Comparison of ENCODE assay signal across 2 cellular contexts in the genomic region with DNA sequence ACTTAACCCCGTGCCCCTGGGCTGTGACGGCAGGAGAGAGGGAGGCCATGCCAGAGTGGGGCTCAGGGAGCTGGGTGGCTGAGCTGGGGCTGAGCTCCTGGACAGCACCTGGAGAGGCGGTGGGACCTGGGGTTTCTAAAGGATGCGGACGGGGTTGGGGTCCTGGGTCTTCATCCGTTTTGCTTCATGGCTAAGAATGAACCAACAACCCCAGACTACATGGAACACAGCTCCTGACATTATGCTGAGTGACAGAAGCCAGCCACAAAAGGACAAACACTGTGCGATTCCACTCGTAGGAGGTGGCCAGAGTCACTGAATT.
TF ChIP-seq lines count a peak whose summit lies in the region.

No MANE protein-coding gene starts in this region.

TF ChIP-seq in liver, 16 proteins besides CTCF, POLR2A, EP300 and RAD21 (continued from another document):
- TF ChIP-seq FOXA1 (IDR thresholded peaks at IDR 0.05) (no peak), RXRA (IDR thresholded peaks at IDR 0.05) (no peak), YY1 (IDR thresholded peaks at IDR 0.05) (no peak), JUND (IDR thresholded peaks at IDR 0.05) (no peak), FOXA2 (IDR thresholded peaks at IDR 0.05) (no peak), TAF1 (conservative IDR thresholded peaks at IDR 0.05) (no peak)
- TF ChIP-seq, protein P1, sequence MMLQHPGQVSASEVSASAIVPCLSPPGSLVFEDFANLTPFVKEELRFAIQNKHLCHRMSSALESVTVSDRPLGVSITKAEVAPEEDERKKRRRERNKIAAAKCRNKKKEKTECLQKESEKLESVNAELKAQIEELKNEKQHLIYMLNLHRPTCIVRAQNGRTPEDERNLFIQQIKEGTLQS (IDR thresholded peaks at IDR 0.05), result no peak
- TF ChIP-seq, protein P2, sequence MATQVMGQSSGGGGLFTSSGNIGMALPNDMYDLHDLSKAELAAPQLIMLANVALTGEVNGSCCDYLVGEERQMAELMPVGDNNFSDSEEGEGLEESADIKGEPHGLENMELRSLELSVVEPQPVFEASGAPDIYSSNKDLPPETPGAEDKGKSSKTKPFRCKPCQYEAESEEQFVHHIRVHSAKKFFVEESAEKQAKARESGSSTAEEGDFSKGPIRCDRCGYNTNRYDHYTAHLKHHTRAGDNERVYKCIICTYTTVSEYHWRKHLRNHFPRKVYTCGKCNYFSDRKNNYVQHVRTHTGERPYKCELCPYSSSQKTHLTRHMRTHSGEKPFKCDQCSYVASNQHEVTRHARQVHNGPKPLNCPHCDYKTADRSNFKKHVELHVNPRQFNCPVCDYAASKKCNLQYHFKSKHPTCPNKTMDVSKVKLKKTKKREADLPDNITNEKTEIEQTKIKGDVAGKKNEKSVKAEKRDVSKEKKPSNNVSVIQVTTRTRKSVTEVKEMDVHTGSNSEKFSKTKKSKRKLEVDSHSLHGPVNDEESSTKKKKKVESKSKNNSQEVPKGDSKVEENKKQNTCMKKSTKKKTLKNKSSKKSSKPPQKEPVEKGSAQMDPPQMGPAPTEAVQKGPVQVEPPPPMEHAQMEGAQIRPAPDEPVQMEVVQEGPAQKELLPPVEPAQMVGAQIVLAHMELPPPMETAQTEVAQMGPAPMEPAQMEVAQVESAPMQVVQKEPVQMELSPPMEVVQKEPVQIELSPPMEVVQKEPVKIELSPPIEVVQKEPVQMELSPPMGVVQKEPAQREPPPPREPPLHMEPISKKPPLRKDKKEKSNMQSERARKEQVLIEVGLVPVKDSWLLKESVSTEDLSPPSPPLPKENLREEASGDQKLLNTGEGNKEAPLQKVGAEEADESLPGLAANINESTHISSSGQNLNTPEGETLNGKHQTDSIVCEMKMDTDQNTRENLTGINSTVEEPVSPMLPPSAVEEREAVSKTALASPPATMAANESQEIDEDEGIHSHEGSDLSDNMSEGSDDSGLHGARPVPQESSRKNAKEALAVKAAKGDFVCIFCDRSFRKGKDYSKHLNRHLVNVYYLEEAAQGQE (IDR thresholded peaks at IDR 0.05), result no peak
- TF ChIP-seq, protein P3, sequence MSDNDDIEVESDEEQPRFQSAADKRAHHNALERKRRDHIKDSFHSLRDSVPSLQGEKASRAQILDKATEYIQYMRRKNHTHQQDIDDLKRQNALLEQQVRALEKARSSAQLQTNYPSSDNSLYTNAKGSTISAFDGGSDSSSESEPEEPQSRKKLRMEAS (IDR thresholded peaks at IDR 0.05), result no peak

TF ChIP-seq in HepG2, 621 proteins besides CTCF, POLR2A, EP300 and RAD21 (continued from another document):
- TF ChIP-seq, protein P4, sequence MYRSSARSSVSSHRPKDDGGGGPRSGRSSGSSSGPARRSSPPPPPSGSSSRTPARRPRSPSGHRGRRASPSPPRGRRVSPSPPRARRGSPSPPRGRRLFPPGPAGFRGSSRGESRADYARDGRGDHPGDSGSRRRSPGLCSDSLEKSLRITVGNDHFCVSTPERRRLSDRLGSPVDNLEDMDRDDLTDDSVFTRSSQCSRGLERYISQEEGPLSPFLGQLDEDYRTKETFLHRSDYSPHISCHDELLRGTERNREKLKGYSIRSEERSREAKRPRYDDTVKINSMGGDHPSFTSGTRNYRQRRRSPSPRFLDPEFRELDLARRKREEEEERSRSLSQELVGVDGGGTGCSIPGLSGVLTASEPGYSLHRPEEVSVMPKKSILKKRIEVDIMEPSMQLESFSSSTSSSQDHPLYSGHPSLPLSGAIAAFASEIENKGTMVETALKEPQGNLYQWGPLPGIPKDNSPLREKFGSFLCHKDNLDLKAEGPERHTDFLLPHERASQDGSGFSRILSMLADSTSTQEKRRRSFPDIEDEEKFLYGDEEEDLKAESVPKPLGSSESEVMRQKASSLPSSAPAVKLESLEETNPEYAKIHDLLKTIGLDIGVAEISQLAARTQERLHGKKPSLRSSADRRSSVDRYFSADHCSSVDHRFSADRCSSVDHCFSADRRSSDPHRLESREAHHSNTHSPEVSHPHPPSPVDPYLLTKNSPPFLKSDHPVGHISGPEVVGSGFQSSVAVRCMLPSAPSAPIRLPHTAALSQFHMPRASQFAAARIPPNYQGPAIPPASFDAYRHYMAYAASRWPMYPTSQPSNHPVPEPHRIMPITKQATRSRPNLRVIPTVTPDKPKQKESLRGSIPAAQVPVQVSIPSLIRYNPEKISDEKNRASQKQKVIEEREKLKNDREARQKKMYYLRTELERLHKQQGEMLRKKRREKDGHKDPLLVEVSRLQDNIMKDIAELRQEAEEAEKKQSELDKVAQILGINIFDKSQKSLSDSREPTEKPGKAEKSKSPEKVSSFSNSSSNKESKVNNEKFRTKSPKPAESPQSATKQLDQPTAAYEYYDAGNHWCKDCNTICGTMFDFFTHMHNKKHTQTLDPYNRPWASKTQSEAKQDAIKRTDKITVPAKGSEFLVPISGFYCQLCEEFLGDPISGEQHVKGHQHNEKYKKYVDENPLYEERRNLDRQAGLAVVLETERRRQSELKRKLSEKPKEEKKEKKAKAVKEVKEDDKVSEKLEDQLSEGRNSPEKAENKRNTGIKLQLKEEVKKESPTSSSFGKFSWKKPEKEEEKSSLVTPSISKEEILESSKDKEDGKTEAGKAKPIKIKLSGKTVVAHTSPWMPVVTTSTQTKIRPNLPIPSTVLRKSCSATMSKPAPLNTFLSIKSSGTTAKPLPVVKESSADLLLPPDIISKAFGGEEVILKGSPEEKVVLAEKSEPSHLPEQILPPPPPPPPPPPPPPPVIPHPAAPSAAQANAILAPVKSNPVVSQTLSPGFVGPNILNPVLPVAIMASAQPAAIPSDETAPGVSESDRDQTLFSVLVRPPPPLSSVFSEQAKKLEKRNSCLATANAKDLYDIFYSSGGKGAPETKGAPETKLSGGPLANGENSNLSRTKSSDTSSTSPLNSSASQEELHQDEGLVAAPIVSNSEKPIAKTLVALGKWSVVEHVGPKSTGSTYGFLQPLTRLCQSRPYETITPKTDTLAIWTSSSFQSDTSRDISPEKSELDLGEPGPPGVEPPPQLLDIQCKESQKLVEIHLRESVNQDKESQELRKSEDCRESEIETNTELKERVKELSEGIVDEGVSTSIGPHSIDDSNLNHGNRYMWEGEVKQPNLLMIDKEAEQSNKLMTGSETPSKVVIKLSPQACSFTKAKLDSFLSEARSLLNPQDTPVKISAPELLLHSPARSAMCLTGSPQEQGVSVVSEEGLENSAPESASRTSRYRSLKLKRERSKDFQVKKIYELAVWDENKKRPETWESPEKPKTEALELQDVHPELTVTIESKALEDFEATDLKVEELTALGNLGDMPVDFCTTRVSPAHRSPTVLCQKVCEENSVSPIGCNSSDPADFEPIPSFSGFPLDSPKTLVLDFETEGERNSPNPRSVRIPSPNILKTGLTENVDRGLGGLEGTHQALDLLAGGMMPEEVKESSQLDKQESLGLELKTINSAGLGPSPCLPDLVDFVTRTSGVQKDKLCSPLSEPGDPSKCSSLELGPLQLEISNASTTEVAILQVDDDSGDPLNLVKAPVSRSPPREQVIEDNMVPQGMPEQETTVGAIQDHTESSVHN (CRISPR knock-in tag; IDR thresholded peaks at IDR 0.05), result no peak
- TF ChIP-seq NR2C2 (CRISPR knock-in tag; IDR thresholded peaks at IDR 0.05; ENCODE audit: borderline replicate concordance) (no peak), REPIN1 (CRISPR knock-in tag; IDR thresholded peaks at IDR 0.05; ENCODE audit: borderline replicate concordance, low read depth) (no peak), TCF7L2 (IDR thresholded peaks at IDR 0.05; ENCODE audit: low read depth, low read length) (no peak), SATB2 (CRISPR knock-in tag; IDR thresholded peaks at IDR 0.05) (no peak), POLR2AphosphoS5 (IDR thresholded peaks at IDR 0.05; ENCODE audit: low read depth, low read length) (no peak)
- TF ChIP-seq, protein P5, sequence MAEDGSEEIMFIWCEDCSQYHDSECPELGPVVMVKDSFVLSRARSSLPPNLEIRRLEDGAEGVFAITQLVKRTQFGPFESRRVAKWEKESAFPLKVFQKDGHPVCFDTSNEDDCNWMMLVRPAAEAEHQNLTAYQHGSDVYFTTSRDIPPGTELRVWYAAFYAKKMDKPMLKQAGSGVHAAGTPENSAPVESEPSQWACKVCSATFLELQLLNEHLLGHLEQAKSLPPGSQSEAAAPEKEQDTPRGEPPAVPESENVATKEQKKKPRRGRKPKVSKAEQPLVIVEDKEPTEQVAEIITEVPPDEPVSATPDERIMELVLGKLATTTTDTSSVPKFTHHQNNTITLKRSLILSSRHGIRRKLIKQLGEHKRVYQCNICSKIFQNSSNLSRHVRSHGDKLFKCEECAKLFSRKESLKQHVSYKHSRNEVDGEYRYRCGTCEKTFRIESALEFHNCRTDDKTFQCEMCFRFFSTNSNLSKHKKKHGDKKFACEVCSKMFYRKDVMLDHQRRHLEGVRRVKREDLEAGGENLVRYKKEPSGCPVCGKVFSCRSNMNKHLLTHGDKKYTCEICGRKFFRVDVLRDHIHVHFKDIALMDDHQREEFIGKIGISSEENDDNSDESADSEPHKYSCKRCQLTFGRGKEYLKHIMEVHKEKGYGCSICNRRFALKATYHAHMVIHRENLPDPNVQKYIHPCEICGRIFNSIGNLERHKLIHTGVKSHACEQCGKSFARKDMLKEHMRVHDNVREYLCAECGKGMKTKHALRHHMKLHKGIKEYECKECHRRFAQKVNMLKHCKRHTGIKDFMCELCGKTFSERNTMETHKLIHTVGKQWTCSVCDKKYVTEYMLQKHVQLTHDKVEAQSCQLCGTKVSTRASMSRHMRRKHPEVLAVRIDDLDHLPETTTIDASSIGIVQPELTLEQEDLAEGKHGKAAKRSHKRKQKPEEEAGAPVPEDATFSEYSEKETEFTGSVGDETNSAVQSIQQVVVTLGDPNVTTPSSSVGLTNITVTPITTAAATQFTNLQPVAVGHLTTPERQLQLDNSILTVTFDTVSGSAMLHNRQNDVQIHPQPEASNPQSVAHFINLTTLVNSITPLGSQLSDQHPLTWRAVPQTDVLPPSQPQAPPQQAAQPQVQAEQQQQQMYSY (CRISPR knock-in tag; IDR thresholded peaks at IDR 0.05), result no peak
- TF ChIP-seq, protein P6, sequence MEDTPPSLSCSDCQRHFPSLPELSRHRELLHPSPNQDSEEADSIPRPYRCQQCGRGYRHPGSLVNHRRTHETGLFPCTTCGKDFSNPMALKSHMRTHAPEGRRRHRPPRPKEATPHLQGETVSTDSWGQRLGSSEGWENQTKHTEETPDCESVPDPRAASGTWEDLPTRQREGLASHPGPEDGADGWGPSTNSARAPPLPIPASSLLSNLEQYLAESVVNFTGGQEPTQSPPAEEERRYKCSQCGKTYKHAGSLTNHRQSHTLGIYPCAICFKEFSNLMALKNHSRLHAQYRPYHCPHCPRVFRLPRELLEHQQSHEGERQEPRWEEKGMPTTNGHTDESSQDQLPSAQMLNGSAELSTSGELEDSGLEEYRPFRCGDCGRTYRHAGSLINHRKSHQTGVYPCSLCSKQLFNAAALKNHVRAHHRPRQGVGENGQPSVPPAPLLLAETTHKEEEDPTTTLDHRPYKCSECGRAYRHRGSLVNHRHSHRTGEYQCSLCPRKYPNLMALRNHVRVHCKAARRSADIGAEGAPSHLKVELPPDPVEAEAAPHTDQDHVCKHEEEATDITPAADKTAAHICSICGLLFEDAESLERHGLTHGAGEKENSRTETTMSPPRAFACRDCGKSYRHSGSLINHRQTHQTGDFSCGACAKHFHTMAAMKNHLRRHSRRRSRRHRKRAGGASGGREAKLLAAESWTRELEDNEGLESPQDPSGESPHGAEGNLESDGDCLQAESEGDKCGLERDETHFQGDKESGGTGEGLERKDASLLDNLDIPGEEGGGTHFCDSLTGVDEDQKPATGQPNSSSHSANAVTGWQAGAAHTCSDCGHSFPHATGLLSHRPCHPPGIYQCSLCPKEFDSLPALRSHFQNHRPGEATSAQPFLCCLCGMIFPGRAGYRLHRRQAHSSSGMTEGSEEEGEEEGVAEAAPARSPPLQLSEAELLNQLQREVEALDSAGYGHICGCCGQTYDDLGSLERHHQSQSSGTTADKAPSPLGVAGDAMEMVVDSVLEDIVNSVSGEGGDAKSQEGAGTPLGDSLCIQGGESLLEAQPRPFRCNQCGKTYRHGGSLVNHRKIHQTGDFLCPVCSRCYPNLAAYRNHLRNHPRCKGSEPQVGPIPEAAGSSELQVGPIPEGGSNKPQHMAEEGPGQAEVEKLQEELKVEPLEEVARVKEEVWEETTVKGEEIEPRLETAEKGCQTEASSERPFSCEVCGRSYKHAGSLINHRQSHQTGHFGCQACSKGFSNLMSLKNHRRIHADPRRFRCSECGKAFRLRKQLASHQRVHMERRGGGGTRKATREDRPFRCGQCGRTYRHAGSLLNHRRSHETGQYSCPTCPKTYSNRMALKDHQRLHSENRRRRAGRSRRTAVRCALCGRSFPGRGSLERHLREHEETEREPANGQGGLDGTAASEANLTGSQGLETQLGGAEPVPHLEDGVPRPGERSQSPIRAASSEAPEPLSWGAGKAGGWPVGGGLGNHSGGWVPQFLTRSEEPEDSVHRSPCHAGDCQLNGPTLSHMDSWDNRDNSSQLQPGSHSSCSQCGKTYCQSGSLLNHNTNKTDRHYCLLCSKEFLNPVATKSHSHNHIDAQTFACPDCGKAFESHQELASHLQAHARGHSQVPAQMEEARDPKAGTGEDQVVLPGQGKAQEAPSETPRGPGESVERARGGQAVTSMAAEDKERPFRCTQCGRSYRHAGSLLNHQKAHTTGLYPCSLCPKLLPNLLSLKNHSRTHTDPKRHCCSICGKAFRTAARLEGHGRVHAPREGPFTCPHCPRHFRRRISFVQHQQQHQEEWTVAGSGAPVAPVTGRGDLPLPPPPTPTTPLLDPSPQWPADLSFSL (CRISPR knock-in tag; IDR thresholded peaks at IDR 0.05), result no peak
- TF ChIP-seq, protein P7, sequence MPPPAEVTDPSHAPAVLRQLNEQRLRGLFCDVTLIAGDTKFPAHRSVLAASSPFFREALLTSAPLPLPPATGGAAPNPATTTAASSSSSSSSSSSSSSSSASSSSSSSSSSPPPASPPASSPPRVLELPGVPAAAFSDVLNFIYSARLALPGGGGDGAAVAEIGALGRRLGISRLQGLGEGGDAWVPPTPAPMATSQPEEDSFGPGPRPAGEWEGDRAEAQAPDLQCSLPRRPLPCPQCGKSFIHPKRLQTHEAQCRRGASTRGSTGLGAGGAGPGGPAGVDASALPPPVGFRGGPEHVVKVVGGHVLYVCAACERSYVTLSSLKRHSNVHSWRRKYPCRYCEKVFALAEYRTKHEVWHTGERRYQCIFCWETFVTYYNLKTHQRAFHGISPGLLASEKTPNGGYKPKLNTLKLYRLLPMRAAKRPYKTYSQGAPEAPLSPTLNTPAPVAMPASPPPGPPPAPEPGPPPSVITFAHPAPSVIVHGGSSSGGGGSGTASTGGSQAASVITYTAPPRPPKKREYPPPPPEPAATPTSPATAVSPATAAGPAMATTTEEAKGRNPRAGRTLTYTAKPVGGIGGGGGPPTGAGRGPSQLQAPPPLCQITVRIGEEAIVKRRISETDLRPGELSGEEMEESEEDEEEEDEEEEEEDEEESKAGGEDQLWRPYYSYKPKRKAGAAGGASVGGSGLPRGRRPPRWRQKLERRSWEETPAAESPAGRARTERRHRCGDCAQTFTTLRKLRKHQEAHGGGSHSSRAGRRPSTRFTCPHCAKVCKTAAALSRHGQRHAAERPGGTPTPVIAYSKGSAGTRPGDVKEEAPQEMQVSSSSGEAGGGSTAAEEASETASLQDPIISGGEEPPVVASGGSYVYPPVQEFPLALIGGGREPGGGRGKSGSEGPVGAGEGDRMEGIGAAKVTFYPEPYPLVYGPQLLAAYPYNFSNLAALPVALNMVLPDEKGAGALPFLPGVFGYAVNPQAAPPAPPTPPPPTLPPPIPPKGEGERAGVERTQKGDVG (CRISPR knock-in tag; IDR thresholded peaks at IDR 0.05; ENCODE audit: borderline replicate concordance), result no peak
TF ChIP-seq in HepG2: peak in this region for 0.
